24 cellular contexts compared by ENCODE assay signal in genomic region chr18:73749304-73749703, GRCh38.
"Had no signal": no experiment of that assay in that cellular context is flagged by ENCODE, and none has a peak within 500 bp of the region (broad histone marks: within the 10 kb centered on the region; RNA-seq: fewer than 3 reads in every experiment).

No MANE protein-coding gene starts in this region.

- DNase-seq: KBM-7, MV-4-11, NCI-H1048, NCI-H1105 treated with DMSO at 0.1 percent for 48 hours, NCI-H1417 treated with DMSO at 0.1 percent for 48 hours, NCI-H146, NCI-H1694 treated with DMSO at 0.1 percent for 48 hours, NCI-H1930, NCI-H2081, NCI-H2107, NCI-H226, NCI-H446, NCI-H510A, NCI-H524 treated with DMSO at 0.1 percent for 48 hours, NCI-H69, NCI-H774, RPMI8226, SHP77 treated with DMSO at 0.1 percent for 48 hours, SJCRH30 had no signal

- ATAC-seq: Right ventricle myocardium inferior, SK-N-SH treated with all-trans-retinoic acid at 6 μM for 48 hours had no signal

- H3K9me3 ChIP-seq: SJCRH30 had no signal

- FAIRE-seq: HTR-8/SVneo, RCC 7860 had no signal

- H3K36me3 ChIP-seq: SJCRH30 had no signal

- H3K27ac ChIP-seq: HL-60, SJCRH30 had no signal

- H3K27me3 ChIP-seq: SJCRH30 had no signal

- H3K4me1 ChIP-seq: SJCRH30 had no signal

- H3K4me3 ChIP-seq: SJCRH30 had no signal
